Comparison of ENCODE assay signal across 8 cellular contexts in genomic region chr7:111561659-111561908, GRCh38. TPM values are rescaled to one million over a fixed set of nuclear protein-coding genes. Genes with fewer than 3 reads are reported as not detected.
DNase-seq lines count a peak whose midpoint lies in the region; FAIRE-seq and TF ChIP-seq lines count a peak whose summit lies in the region.

No MANE protein-coding gene starts in this region.

- no peak for TF ChIP-seq CTCF in kidney (IDR thresholded peaks at IDR 0.05; ENCODE audit: borderline replicate concordance, extremely low read depth, insufficient read depth)

- H3K4me3 ChIP-seq in kidney (ENCODE audit: low read length in 2 of 2) (peak overlapping the region; percentile 65 to 72), subcutaneous abdominal adipose tissue (ENCODE audit: low read depth in 1 of 5, low read length in 5 of 5) (peak overlapping the region; percentile 71 to 90 (median 74))

- no peaks in the 10 kb centered on the region for H3K9me3 Mint-ChIP-seq in activated T-cell treated with anti-CD3 and anti-CD28 coated beads, Interleukin-2, amount 50 U/mL, for 24 hours

- peaks cover 41% of the 10 kb centered on the region for H3K36me3 Mint-ChIP-seq in activated T-cell treated with anti-CD3 and anti-CD28 coated beads, Interleukin-2, amount 50 U/mL, for 24 hours (ENCODE audit: low read depth)

- peak overlapping the region; percentile 95 for H3K27ac Mint-ChIP-seq in activated T-cell treated with anti-CD3 and anti-CD28 coated beads, Interleukin-2, amount 50 U/mL, for 24 hours

- H3K27ac ChIP-seq in kidney (ENCODE audit: low read depth in 2 of 2, low read length in 2 of 2) (peak overlapping the region; percentile 75 to 90), subcutaneous abdominal adipose tissue (ENCODE audit: low read depth, low read length) (peak overlapping the region; percentile 88)

- peak overlapping the region; percentile 61 to 83 for H3K9ac ChIP-seq in kidney (ENCODE audit: low read length in 2 of 2)
- H3K9ac ChIP-seq in subcutaneous abdominal adipose tissue (ENCODE audit: low read length in 5 of 5): peak overlapping the region; percentile 71 to 79 (median 75)

- H3K27me3 ChIP-seq in subcutaneous abdominal adipose tissue (ENCODE audit: control insufficient read depth in 5 of 5, insufficient read depth in 4 of 5, low read length in 5 of 5): no peaks in the 10 kb centered on the region

- peaks cover 2% of the 10 kb centered on the region for H3K27me3 Mint-ChIP-seq in activated T-cell treated with anti-CD3 and anti-CD28 coated beads, Interleukin-2, amount 50 U/mL, for 24 hours

- H3K9me3 ChIP-seq in kidney (ENCODE audit: control insufficient read depth in 1 of 2, low read length in 2 of 2) (no peaks in the 10 kb centered on the region), subcutaneous abdominal adipose tissue (ENCODE audit: control insufficient read depth in 5 of 5, low read length in 5 of 5) (no peaks in the 10 kb centered on the region)

- FAIRE-seq in kidney (lab: Jason Lieb, UNC): no peak

- DNase-seq in activated T-cell treated with anti-CD3 and anti-CD28 coated beads, Interleukin-2, amount 50 U/mL, for 24 hours: no peak
- no peak for DNase-seq in activated T-cell treated with anti-CD3 and anti-CD28 coated beads, Interleukin-2, amount 50 U/mL, for 1 hour
- peak; percentile 16 for DNase-seq in activated naive CD4-positive, alpha-beta T cell treated with anti-CD3 and anti-CD28 coated beads, Interleukin-2, amount 50 U/mL, for 16 hours
- DNase-seq in kidney (no peak), LoVo (ENCODE audit: low spot score) (no peak), NCI-H1105 treated with DMSO at 0.1 percent for 48 hours (lab: John Stamatoyannopoulos, UW) (no peak), CD1c-positive myeloid dendritic cell (ENCODE audit: extremely low spot score) (no peak)

- peaks cover 45% of the 10 kb centered on the region for H3K4me1 Mint-ChIP-seq in activated T-cell treated with anti-CD3 and anti-CD28 coated beads, Interleukin-2, amount 50 U/mL, for 24 hours (ENCODE audit: low read depth)

- peak overlapping the region; percentile 90 for H3K4me3 Mint-ChIP-seq in activated T-cell treated with anti-CD3 and anti-CD28 coated beads, Interleukin-2, amount 50 U/mL, for 24 hours

- peaks cover 0 to 8% of the 10 kb centered on the region in 2 donors for H3K4me1 ChIP-seq in kidney (ENCODE audit: control insufficient read depth in 1 of 2, insufficient read depth in 1 of 2, low read depth in 1 of 2, low read length in 2 of 2)
- H3K4me1 ChIP-seq in subcutaneous abdominal adipose tissue (ENCODE audit: control insufficient read depth in 5 of 5, insufficient read depth in 5 of 5, low read length in 5 of 5): peaks cover 0 to 36% (median 15%) of the 10 kb centered on the region in 5 donors

- peaks cover 0 to 4% of the 10 kb centered on the region in 2 donors for H3K36me3 ChIP-seq in kidney (ENCODE audit: control insufficient read depth in 1 of 2, insufficient read depth in 2 of 2, low read length in 2 of 2)
- H3K36me3 ChIP-seq in subcutaneous abdominal adipose tissue (ENCODE audit: control insufficient read depth in 5 of 5, insufficient read depth in 5 of 5, low read length in 5 of 5): peaks cover 0 to 10% (median 0%) of the 10 kb centered on the region in 5 donors

- intact Hi-C loops in kidney (cut with DNase I): no loop called here

RNA-seq across cellular contexts. Expression of gene IMMP2L, which starts 0.7 kb away (rescaled TPM):
- total RNA-seq in kidney: 46.4 TPM
- polyA plus RNA-seq in kidney (ENCODE audit: insufficient read depth, low read depth, low replicate concordance): 52.1 TPM
